Comparison of ENCODE assay signal across 20 cellular contexts in genomic region chr14:67719866-67720265, GRCh38. TPM values are rescaled to one million over a fixed set of nuclear protein-coding genes. Genes with fewer than 3 reads are reported as not detected.
"Had no signal": no experiment of that assay in that cellular context is flagged by ENCODE, and none has a peak within 500 bp of the region (broad histone marks: within the 10 kb centered on the region; RNA-seq: fewer than 3 reads in every experiment).

No MANE protein-coding gene starts in this region.

- H3K27ac ChIP-seq: brain microvascular endothelial cell, cardiac muscle cell, PC-9 had no signal

- H3K36me3 ChIP-seq: brain microvascular endothelial cell, cardiac muscle cell had no signal

- H2AFZ ChIP-seq: PC-9 had no signal

- DNase-seq: activated CD4-positive, alpha-beta memory T cell treated with anti-CD3 and anti-CD28 coated beads for 36 hours; activated CD4-positive, alpha-beta T cell treated with anti-CD3 and anti-CD28 coated beads, Interleukin-2, amount 10 ng/mL, durations not matched to agents 7 days and 5 days; activated CD8-positive, alpha-beta memory T cell treated with anti-CD3 and anti-CD28 coated beads for 24 hours; activated gamma-delta T cell; activated naive CD4-positive, alpha-beta T cell treated with anti-CD3 and anti-CD28 coated beads for 36 hours; activated T-cell treated with anti-CD3 and anti-CD28 coated beads, Interleukin-2, amount 50 U/mL, for 4 hours; brain microvascular endothelial cell; Kasumi-1; NCI-H146; NCI-H187 treated with DMSO at 0.1 percent for 48 hours; NCI-H345; NCI-H510A; NCI-H526 treated with DMSO at 0.1 percent for 48 hours; NCI-H82; NK-92 treated with Interleukin-12 subunit alpha and Interleukin-12 subunit beta, amount 100 ng/mL, for 24 hours; PC-9; SHP77 treated with DMSO at 0.1 percent for 48 hours; T-helper 17 cell; T-helper 9 cell had no signal

- H3K4me3 ChIP-seq: cardiac muscle cell, PC-9 had no signal

- H3K27me3 ChIP-seq: brain microvascular endothelial cell had no signal

- H3K4me2 ChIP-seq: PC-9 had no signal

RNA-seq across cellular contexts. Expression of gene RDH12, which starts 18.2 kb away (rescaled TPM):
- total RNA-seq: activated CD4-positive, alpha-beta memory T cell treated with anti-CD3 and anti-CD28 coated beads for 36 hours; activated CD4-positive, alpha-beta T cell treated with anti-CD3 and anti-CD28 coated beads, Interleukin-2, amount 10 ng/mL, durations not matched to agents 7 days and 5 days; activated naive CD4-positive, alpha-beta T cell treated with anti-CD3 and anti-CD28 coated beads for 36 hours; PC-9; T-helper 17 cell had no signal
